8 cellular contexts compared by ENCODE assay signal in the genomic region with DNA sequence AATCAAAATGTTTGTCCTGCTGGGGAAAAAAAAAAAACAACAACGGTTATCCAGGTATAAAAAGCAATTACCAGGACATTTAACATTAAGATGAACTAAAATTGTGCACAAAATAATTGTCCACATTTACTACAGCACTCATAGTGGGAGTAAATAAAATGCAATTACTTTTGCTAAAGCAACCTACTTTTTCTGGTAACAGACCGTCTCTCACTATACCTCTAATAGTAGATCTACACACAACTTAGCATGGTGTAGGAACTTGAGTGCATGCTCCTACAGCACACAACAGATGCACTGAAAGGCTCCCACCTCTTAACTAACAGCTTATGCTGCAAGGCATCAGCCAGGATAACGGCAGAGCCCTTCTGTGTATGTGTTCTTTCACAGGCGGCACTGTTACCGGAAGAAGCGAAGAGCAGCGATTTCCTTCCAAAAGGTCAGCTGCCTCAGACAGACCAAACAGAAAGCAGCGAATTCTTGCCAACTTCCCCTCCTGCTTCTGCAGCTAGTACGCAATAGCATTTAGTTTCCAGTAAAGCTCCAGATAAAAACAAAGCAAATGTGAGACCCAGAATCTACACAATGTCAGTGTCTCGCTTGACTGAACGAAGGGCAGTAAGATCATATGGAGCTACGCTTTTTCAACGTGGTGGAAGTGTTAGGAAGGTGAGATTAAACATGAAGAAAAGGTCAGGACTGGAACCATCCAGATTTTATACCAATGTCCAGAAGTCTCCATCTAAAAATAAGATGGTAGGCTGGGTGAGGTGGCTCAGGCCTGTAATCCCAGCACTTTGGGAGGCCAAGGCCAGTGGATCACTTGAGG. TPM values are rescaled to one million over a fixed set of nuclear protein-coding genes. Genes with fewer than 3 reads are reported as not detected.
A peak's percentile ranks its signal among the peaks of the same experiment; 100 is the strongest.
DNase-seq lines count a peak whose midpoint lies in the region; ATAC-seq, FAIRE-seq and TF ChIP-seq lines count a peak whose summit lies in the region.

No MANE protein-coding gene starts in this region.

- intact Hi-C loops in Panc1 (cut with micrococcal nuclease; ENCODE audit: unreplicated experiment), result no loop called here
- intact Hi-C loops in pancreas (cut with DNase I), result no loop called here
- intact Hi-C loops in testis (cut with DNase I; ENCODE audit: low total_unique reads), result no loop called here

- peak; percentile 11 for TF ChIP-seq POLR2A in testis (IDR thresholded peaks at IDR 0.05)

- no peaks in the 10 kb centered on the region for H3K36me3 ChIP-seq in Panc1 (ENCODE audit: control insufficient read depth, insufficient read depth, low read length)
- H3K36me3 ChIP-seq in pancreas, result no peaks in the 10 kb centered on the region
- no peaks in the 10 kb centered on the region for H3K36me3 ChIP-seq in testis (ENCODE audit: low read depth, missing control alignments)

- 45 to 49% methylated on average over 13 of the region's 13 CpGs for WGBS in pancreas, 2 donors
- 35 to 49% methylated on average over 13 of the region's 13 CpGs for WGBS in testis, 2 donors

- in situ Hi-C loops in Panc1 (cut with HindIII; ENCODE audit: low pct_unique_long_range_greater_than_20kb, low sequenced_read_pairs), result no loop called here

- H3K4me3 ChIP-seq in Panc1 (ENCODE audit: low read depth in 2 of 2, low read length in 2 of 2), result peak overlapping the region; percentile 5 to 47; a peak in 3 of 4 replicates
- H3K4me3 ChIP-seq in pancreas, result peak overlapping the region in 1 of 4 donors; percentile 14
- H3K4me3 ChIP-seq in testis, result peak overlapping the region in 1 of 2 donors; percentile 22

- POLR2A ChIA-PET in Panc1 (lab: Charles Lee), result interaction anchor here (0.6 to 1.0 kb wide), 5 partner anchors 9 to 41 kb away, joined by 3 to 10 read pairs (median 4); no protein-coding TSS in a partner anchor

- peaks cover 82% of the 10 kb centered on the region for H3K4me1 ChIP-seq in Panc1 (ENCODE audit: control insufficient read depth, insufficient read depth, low read length)
- peaks cover 4 to 31% (median 13%) of the 10 kb centered on the region in 3 donors for H3K4me1 ChIP-seq in pancreas
- H3K4me1 ChIP-seq in testis, result peaks cover 33% of the 10 kb centered on the region

- TF ChIP-seq CTCF in Panc1 (IDR thresholded peaks at IDR 0.05), result no peak
- TF ChIP-seq CTCF in pancreas (IDR thresholded peaks at IDR 0.05), result no peak
- no peak for TF ChIP-seq CTCF in testis (IDR thresholded peaks at IDR 0.05)

- FAIRE-seq in frontal cortex (lab: Jason Lieb, UNC) (no peak), pancreas (lab: Jason Lieb, UNC) (peak; percentile 20)

- H3K27me3 ChIP-seq in Panc1 (ENCODE audit: control insufficient read depth, insufficient read depth, low read length) (no peaks in the 10 kb centered on the region), pancreas (no peaks in the 10 kb centered on the region), testis (no peaks in the 10 kb centered on the region)

- ATAC-seq in GM18520 (IDR thresholded peaks at IDR 0.05; ENCODE audit: unreplicated experiment), result peak; percentile 58
- ATAC-seq in HG03175 (IDR thresholded peaks at IDR 0.05; ENCODE audit: unreplicated experiment), result peak; percentile 85
- ATAC-seq in Panc1, result peak; percentile 66
- ATAC-seq in pancreas, result peak; percentile 90 to 97 (median 93)
- ATAC-seq in HG03045 (IDR thresholded peaks at IDR 0.05; ENCODE audit: unreplicated experiment), result no peak

- no TSS peak for BruUV-seq in Panc1 (replicated peaks; lab: Mats Ljungman, UMichigan)

- H3K9me3 ChIP-seq in Panc1 (ENCODE audit: control insufficient read depth, insufficient read depth, low read depth, low read length) (no peaks in the 10 kb centered on the region), pancreas (no peaks in the 10 kb centered on the region), testis (no peaks in the 10 kb centered on the region)

- peak overlapping the region; percentile 100 for H3K27ac ChIP-seq in Panc1 (ENCODE audit: low read length)
- peak overlapping the region; percentile 40 to 86 (median 74) for H3K27ac ChIP-seq in pancreas
- peak overlapping the region; percentile 83 to 93 for H3K27ac ChIP-seq in testis

- CTCF ChIA-PET in Panc1 (lab: Charles Lee), result interaction anchor here (1.2 kb wide), 1 partner anchor 13 kb away, joined by 9 read pairs; no protein-coding TSS in a partner anchor

- no peak for DNase-seq in Panc1 (ENCODE audit: low read depth, low spot score)
- DNase-seq in activated T-helper 9 cell treated with anti-CD3 and anti-CD28 coated beads, Interleukin-2, amount 50 U/mL, for 16 hours (ENCODE audit: low read depth), result peak; percentile 56
- DNase-seq in frontal cortex (ENCODE audit: low spot score in 2 of 2), result peak; percentile 49 to 68
- DNase-seq in pancreas, result peak in 4 of 6 donors; percentile 55 to 88 (median 80)
- DNase-seq in testis, result peak; percentile 92

RNA-seq across cellular contexts. Expression of a gene that starts 27.6 kb away (rescaled TPM):
- total RNA-seq in Panc1 (2021; ENCODE audit: unreplicated experiment) (102 TPM), frontal cortex (17.5 TPM), pancreas (10 to 100 TPM; 22.6 to 27.5 (median 24.2) TPM), testis (10 to 100 TPM; 65.9 to 81.5 TPM)
- polyA plus RNA-seq in Panc1 (2012; ENCODE audit: insufficient read length), result 66.5 TPM
- polyA plus RNA-seq in pancreas (10 to 100 TPM; 17.9 to 24.3 TPM), testis (ENCODE audit: insufficient read depth, low read depth, low replicate concordance) (66.0 TPM)

RNA-seq across cellular contexts. Expression of a gene that starts 39.7 kb away (rescaled TPM):
- 26.7 TPM for total RNA-seq in Panc1 (2021; ENCODE audit: unreplicated experiment)
- 37.3 TPM for polyA plus RNA-seq in Panc1 (2012; ENCODE audit: insufficient read length)
- 1.6 TPM for total RNA-seq in frontal cortex
- 10 to 100 TPM; 13.1 to 19.8 (median 15.4) TPM for total RNA-seq in pancreas
- 10 to 100 TPM; 10.5 to 12.6 TPM for polyA plus RNA-seq in pancreas
- 10 to 100 TPM; 27.8 to 37.0 TPM for total RNA-seq in testis
- 13.7 TPM for polyA plus RNA-seq in testis (ENCODE audit: insufficient read depth, low read depth, low replicate concordance)

RNA-seq across cellular contexts. Expression of a gene that starts 54.3 kb away (rescaled TPM):
- total RNA-seq in Panc1 (2021; ENCODE audit: unreplicated experiment) (21.8 TPM), frontal cortex (6.9 TPM), pancreas (10 to 100 TPM; 14.8 to 20.9 (median 17.1) TPM), testis (10 to 100 TPM; 28.3 to 36.6 TPM)
- polyA plus RNA-seq in Panc1 (2012; ENCODE audit: insufficient read length), result 30.0 TPM
- polyA plus RNA-seq in pancreas (10 to 100 TPM; 19.4 to 21.6 TPM), testis (ENCODE audit: insufficient read depth, low read depth, low replicate concordance) (16.9 TPM)
